Comparison of ENCODE assay signal across 1 cellular context in the genomic region with DNA sequence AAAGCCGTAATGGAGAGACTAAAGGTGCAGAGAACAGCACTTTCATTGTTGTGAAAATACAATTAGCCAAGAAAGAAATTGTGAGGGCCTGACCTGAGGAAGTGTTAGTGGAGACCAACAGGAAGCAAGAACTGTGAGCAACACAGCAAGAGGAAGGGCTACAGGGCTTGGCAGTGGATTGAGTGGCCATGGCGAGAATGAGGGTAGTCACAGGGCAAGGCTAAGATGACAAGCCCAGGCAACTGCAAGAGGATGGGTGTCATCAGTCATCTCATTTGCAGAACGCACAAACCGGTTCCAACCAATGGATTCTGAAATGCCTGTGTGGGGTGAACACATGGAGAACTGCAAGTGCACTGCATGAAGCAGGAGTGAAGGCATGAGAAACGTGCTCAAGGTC.
TF ChIP-seq lines count a peak whose summit lies in the region.

No MANE protein-coding gene starts in this region.

TF ChIP-seq in endothelial cell of umbilical vein, 7 proteins besides CTCF, POLR2A, EP300 and RAD21 (continued from another document):
- TF ChIP-seq GATA2 (IDR thresholded peaks at IDR 0.05; ENCODE audit: insufficient read depth, insufficient read length, low read depth, low read length) (peak; percentile 5), FOS (IDR thresholded peaks at IDR 0.05; ENCODE audit: borderline replicate concordance, insufficient read depth, low read length) (peak; percentile 48), MYC (IDR thresholded peaks at IDR 0.05; ENCODE audit: low read depth, low read length) (no peak)
- TF ChIP-seq, protein P1, sequence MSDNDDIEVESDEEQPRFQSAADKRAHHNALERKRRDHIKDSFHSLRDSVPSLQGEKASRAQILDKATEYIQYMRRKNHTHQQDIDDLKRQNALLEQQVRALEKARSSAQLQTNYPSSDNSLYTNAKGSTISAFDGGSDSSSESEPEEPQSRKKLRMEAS (IDR thresholded peaks at IDR 0.05; ENCODE audit: insufficient read depth, insufficient read length) = no peak
